In genomic region chr17:33929181-33929724, GRCh38 we compare ENCODE assay signal across 28 cellular contexts.
A peak's percentile ranks its signal among the peaks of the same experiment; 100 is the strongest.
DNase-seq lines count a peak whose midpoint lies in the region; ATAC-seq and TF ChIP-seq lines count a peak whose summit lies in the region.
"Had no signal": no experiment of that assay in that cellular context is flagged by ENCODE, and none has a peak within 500 bp of the region (broad histone marks: within the 10 kb centered on the region; RNA-seq: fewer than 3 reads in every experiment).

No MANE protein-coding gene starts in this region.

- H3K4me3 ChIP-seq in GM23338 (0 out of 2 replicates have a peak overlapping the region, but pooled peaks have one; percentile 1), WERI-Rb-1 (ENCODE audit: low read depth, low read length) (no peak overlapping the region)
- H3K4me3 ChIP-seq: lung, MG63, skin epidermis, suprapubic skin had no signal

- peak overlapping the region; percentile 3 for H3K4me2 ChIP-seq in GM23338
- H3K4me2 ChIP-seq: SK-N-SH had no signal

- no peaks in the 10 kb centered on the region for H3K9me3 ChIP-seq in WERI-Rb-1 (ENCODE audit: severe bottlenecking)
- H3K9me3 ChIP-seq: MG63, SK-N-SH, suprapubic skin had no signal

- no peaks in the 10 kb centered on the region for H3K9me2 ChIP-seq in GM23338 (ENCODE audit: insufficient read depth)
- H3K9me2 ChIP-seq: SK-N-SH had no signal

- peak; percentile 91 for ATAC-seq in GM23338
- ATAC-seq: activated T-cell treated with anti-CD3 and anti-CD28 coated beads, Interleukin-2, amount 50 U/mL, for 4 hours; stimulated activated memory B cell treated with anti-CD40 and anti-IgM and Interleukin-4, amounts not matched to agents 10 μg/mL and 1 μg/mL and 100 μg/mL, for 72 hours; T-helper 17 cell had no signal

- H2AFZ ChIP-seq in GM23338, result 0 out of 2 replicates have a peak overlapping the region, but pooled peaks have one; percentile 0

- H3K4me1 Mint-ChIP-seq in GM23338 (peaks cover 47% of the 10 kb centered on the region), glutamatergic neuron (ENCODE audit: low read depth, unreplicated experiment) (peaks cover 28% of the 10 kb centered on the region), type B pancreatic cell (ENCODE audit: unreplicated experiment) (peaks cover 40% of the 10 kb centered on the region)
- H3K4me1 Mint-ChIP-seq in T-helper 2 cell treated with Interferon-gamma antibody and Interleukin-4, amounts not matched to agents 5 μg/mL and 100 μg/mL, for 36 hours (ENCODE audit: low read depth), result no peaks in the 10 kb centered on the region
- H3K4me1 Mint-ChIP-seq: stimulated activated memory B cell treated with anti-CD40 and anti-IgM and Interleukin-4, amounts not matched to agents 10 μg/mL and 1 μg/mL and 100 μg/mL, for 72 hours had no signal

- H3K79me2 ChIP-seq in GM23338 (replicated peaks; ENCODE audit: insufficient read depth), result no peaks in the 10 kb centered on the region

- H3K4me1 ChIP-seq in GM23338 (ENCODE audit: insufficient read depth), result peaks cover 28% of the 10 kb centered on the region
- H3K4me1 ChIP-seq: suprapubic skin had no signal

- peaks cover 11% of the 10 kb centered on the region; the same call in 2 of the 3 replicates for H3K9me3 Mint-ChIP-seq in GM23338
- H3K9me3 Mint-ChIP-seq in glutamatergic neuron (ENCODE audit: unreplicated experiment), result peaks cover 2% of the 10 kb centered on the region
- no peaks in the 10 kb centered on the region for H3K9me3 Mint-ChIP-seq in T-helper 2 cell treated with Interferon-gamma antibody and Interleukin-4, amounts not matched to agents 5 μg/mL and 100 μg/mL, for 36 hours
- H3K9me3 Mint-ChIP-seq in type B pancreatic cell, result no peaks in the 10 kb centered on the region
- H3K9me3 Mint-ChIP-seq: activated naive CD4-positive, alpha-beta T cell treated with anti-CD3 and anti-CD28 coated beads for 36 hours; activated T-cell treated with anti-CD3 and anti-CD28 coated beads, Interleukin-2, amount 50 U/mL, for 4 hours; stimulated activated memory B cell treated with anti-CD40 and anti-IgM and Interleukin-4, amounts not matched to agents 10 μg/mL and 1 μg/mL and 100 μg/mL, for 72 hours had no signal

- H3K36me3 Mint-ChIP-seq in GM23338 (ENCODE audit: low read depth) (peaks cover 7% of the 10 kb centered on the region; the same call in 2 of the 3 replicates), glutamatergic neuron (ENCODE audit: unreplicated experiment) (no peaks in the 10 kb centered on the region), type B pancreatic cell (no peaks in the 10 kb centered on the region)
- no peaks in the 10 kb centered on the region for H3K36me3 Mint-ChIP-seq in T-helper 2 cell treated with Interferon-gamma antibody and Interleukin-4, amounts not matched to agents 5 μg/mL and 100 μg/mL, for 36 hours (ENCODE audit: low read depth)
- H3K36me3 Mint-ChIP-seq: stimulated activated memory B cell treated with anti-CD40 and anti-IgM and Interleukin-4, amounts not matched to agents 10 μg/mL and 1 μg/mL and 100 μg/mL, for 72 hours had no signal

- TF ChIP-seq CTCF in GM23338 (conservative IDR thresholded peaks at IDR 0.05; ENCODE audit: low read depth in 2 of 2) (no peak), glutamatergic neuron (IDR thresholded peaks at IDR 0.05; ENCODE audit: partially characterized antibody, unreplicated experiment) (no peak), WERI-Rb-1 (IDR thresholded peaks at IDR 0.05; ENCODE audit: low read depth, low read length) (no peak), type B pancreatic cell (conservative IDR thresholded peaks at IDR 0.05) (no peak)

- H3K27ac Mint-ChIP-seq in GM23338 (peak overlapping the region; percentile 25), glutamatergic neuron (ENCODE audit: unreplicated experiment) (no peak overlapping the region), type B pancreatic cell (no peak overlapping the region)
- no peak overlapping the region for H3K27ac Mint-ChIP-seq in T-helper 2 cell treated with Interferon-gamma antibody and Interleukin-4, amounts not matched to agents 5 μg/mL and 100 μg/mL, for 36 hours
- H3K27ac Mint-ChIP-seq: activated naive CD4-positive, alpha-beta T cell treated with anti-CD3 and anti-CD28 coated beads for 36 hours; stimulated activated memory B cell treated with anti-CD40 and anti-IgM and Interleukin-4, amounts not matched to agents 10 μg/mL and 1 μg/mL and 100 μg/mL, for 72 hours; T-helper 17 cell had no signal

- H4K20me1 ChIP-seq in GM23338 (replicated peaks; ENCODE audit: insufficient read depth), result no peaks in the 10 kb centered on the region

- H3K36me3 ChIP-seq in GM23338 (ENCODE audit: insufficient read depth), result no peaks in the 10 kb centered on the region
- no peaks in the 10 kb centered on the region for H3K36me3 ChIP-seq in WERI-Rb-1
- H3K36me3 ChIP-seq: brain microvascular endothelial cell, MG63, suprapubic skin had no signal

- no peaks in the 10 kb centered on the region for H3K27me3 ChIP-seq in GM23338 (ENCODE audit: insufficient read depth)
- no peaks in the 10 kb centered on the region for H3K27me3 ChIP-seq in WERI-Rb-1 (ENCODE audit: insufficient read depth, low read depth, severe bottlenecking)
- H3K27me3 ChIP-seq: brain microvascular endothelial cell had no signal

- H3K27ac ChIP-seq in GM23338 (ENCODE audit: low read depth) (peak overlapping the region; percentile 51), WERI-Rb-1 (no peak overlapping the region; the same call in 1 of the 2 replicates)
- H3K27ac ChIP-seq: brain microvascular endothelial cell, skin epidermis, suprapubic skin had no signal

- H3K27me3 Mint-ChIP-seq in GM23338 (ENCODE audit: insufficient read depth, low read depth, poor library complexity) (peaks cover 10% of the 10 kb centered on the region), glutamatergic neuron (ENCODE audit: unreplicated experiment) (peaks cover 4% of the 10 kb centered on the region), type B pancreatic cell (peaks cover 17% of the 10 kb centered on the region)
- H3K27me3 Mint-ChIP-seq in T-helper 2 cell treated with Interferon-gamma antibody and Interleukin-4, amounts not matched to agents 5 μg/mL and 100 μg/mL, for 36 hours (ENCODE audit: low read depth), result no peaks in the 10 kb centered on the region

- H3K4me3 Mint-ChIP-seq in GM23338, result peak overlapping the region; percentile 36
- peak overlapping the region; percentile 16 for H3K4me3 Mint-ChIP-seq in glutamatergic neuron (ENCODE audit: unreplicated experiment)
- no peak overlapping the region for H3K4me3 Mint-ChIP-seq in T-helper 2 cell treated with Interferon-gamma antibody and Interleukin-4, amounts not matched to agents 5 μg/mL and 100 μg/mL, for 36 hours
- H3K4me3 Mint-ChIP-seq in type B pancreatic cell, result no peak overlapping the region
- H3K4me3 Mint-ChIP-seq: activated naive CD4-positive, alpha-beta T cell treated with anti-CD3 and anti-CD28 coated beads for 36 hours; activated T-cell treated with anti-CD3 and anti-CD28 coated beads, Interleukin-2, amount 50 U/mL, for 4 hours; stimulated activated memory B cell treated with anti-CD40 and anti-IgM and Interleukin-4, amounts not matched to agents 10 μg/mL and 1 μg/mL and 100 μg/mL, for 72 hours; T-helper 17 cell had no signal

- H3F3A ChIP-seq in GM23338 (replicated peaks; ENCODE audit: low read depth), result 0 out of 2 replicates have a peak, but pooled peaks cover 4% of the 10 kb centered on the region

- DNase-seq in GM23338 (ENCODE audit: low spot score) (peak; percentile 74), NCI-H2227 treated with DMSO at 0.1 percent for 48 hours (lab: John Stamatoyannopoulos, UW) (peak; percentile 15), glutamatergic neuron (no peak), mucosa of gallbladder (ENCODE audit: low spot score) (peak; percentile 20), WERI-Rb-1 (no peak), type B pancreatic cell (ENCODE audit: extremely low spot score, unreplicated experiment) (no peak)
- no peak for DNase-seq in T-helper 2 cell treated with Interferon-gamma antibody and Interleukin-4, amounts not matched to agents 5 μg/mL and 100 μg/mL, for 36 hours (ENCODE audit: low spot score)
- DNase-seq in activated naive CD4-positive, alpha-beta T cell treated with Interleukin-2 at 50 U/mL for 16 hours, result no peak
- DNase-seq: activated CD4-positive, alpha-beta T cell treated with anti-CD3 and anti-CD28 coated beads for 48 hours; activated naive CD4-positive, alpha-beta T cell treated with anti-CD3 and anti-CD28 coated beads for 36 hours; activated T-cell treated with anti-CD3 and anti-CD28 coated beads, Interleukin-2, amount 50 U/mL, for 4 hours; brain microvascular endothelial cell; C1 segment of cervical spinal cord; effector CD8-positive, alpha-beta T cell; EL; foreskin fibroblast; MG63; NCI-H2107; NCI-H510A treated with DMSO at 0.1 percent for 48 hours; occipital lobe; RPMI8226; SK-N-SH; stimulated activated CD4-positive, alpha-beta T cell treated with anti-CD3 and anti-CD28 coated beads, Interleukin-1b, Interleukin-23, amount 100 ng/mL, for 48 hours; T-helper 17 cell had no signal

TF ChIP-seq in GM23338, 12 proteins besides CTCF, POLR2A, EP300 and RAD21 (continues in another document):
- no peak for TF ChIP-seq EZH2 (IDR thresholded peaks at IDR 0.05; ENCODE audit: low read depth, unreplicated experiment)
- TF ChIP-seq ZNF331 (CRISPR knock-in tag; IDR thresholded peaks at IDR 0.05; ENCODE audit: low read depth), result no peak
- TF ChIP-seq ZNF114 (CRISPR knock-in tag; IDR thresholded peaks at IDR 0.05), result no peak
- no peak for TF ChIP-seq REST (IDR thresholded peaks at IDR 0.05; ENCODE audit: unreplicated experiment)
- TF ChIP-seq EZH2phosphoT487 (IDR thresholded peaks at IDR 0.05; ENCODE audit: unreplicated experiment), result no peak

Comparison
In these comparisons a context has a peak if more than half of its experiments do, and no peak if none do; other contexts are left out.
1. DNase-seq: peak in GM23338 (single experiment), NCI-H2227 treated with DMSO at 0.1 percent for 48 hours (single experiment) and mucosa of gallbladder (single experiment); none in glutamatergic neuron (single experiment), WERI-Rb-1 (single experiment), T-helper 2 cell treated with Interferon-gamma antibody and Interleukin-4, amounts not matched to agents 5 μg/mL and 100 μg/mL, for 36 hours (single experiment), activated naive CD4-positive, alpha-beta T cell treated with Interleukin-2 at 50 U/mL for 16 hours (single experiment) and type B pancreatic cell (single experiment).
2. H3K4me3 Mint-ChIP-seq: peak in GM23338 (single experiment) and glutamatergic neuron (single experiment); none in T-helper 2 cell treated with Interferon-gamma antibody and Interleukin-4, amounts not matched to agents 5 μg/mL and 100 μg/mL, for 36 hours (single experiment) and type B pancreatic cell (single experiment).